In the genomic region with DNA sequence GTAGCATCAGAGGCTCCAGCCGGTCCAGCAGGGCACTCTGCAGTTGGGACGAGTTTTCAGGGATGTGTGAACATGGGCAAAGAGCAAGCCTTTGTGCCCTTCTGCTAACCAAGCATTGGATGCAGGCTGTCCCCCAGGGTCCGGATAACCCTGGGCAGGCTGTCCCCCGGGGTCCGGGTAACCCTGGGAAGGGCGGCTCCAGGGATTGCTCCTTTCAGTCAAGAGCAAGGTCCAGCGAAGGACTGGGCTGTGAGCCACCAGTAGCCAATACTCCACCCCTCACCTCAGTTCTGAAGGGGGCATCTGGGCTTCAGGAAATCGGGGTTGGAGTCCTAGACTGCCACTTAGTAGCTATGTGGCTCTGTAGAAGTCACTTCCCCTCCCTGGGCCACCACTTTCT, we compare ENCODE assay signal across 8 cellular contexts.
"Had no signal": no experiment of that assay in that cellular context is flagged by ENCODE, and none has a peak within 500 bp of the region (broad histone marks: within the 10 kb centered on the region; RNA-seq: fewer than 3 reads in every experiment).

No MANE protein-coding gene starts in this region.

- FAIRE-seq: H54, HepG2 had no signal

- H3K9ac ChIP-seq: GM23248 had no signal

- DNase-seq: GM23248, GOT3, H9, HCEC 1CT, KBM-7 had no signal

- H3K4me3 ChIP-seq: GM23248 had no signal

- H3K27ac ChIP-seq: GM23248, HL-60 had no signal

- H2AFZ ChIP-seq: GM23248 had no signal

- ATAC-seq: HepG2 had no signal
